Comparison of ENCODE assay signal across 1 cellular context in genomic region chr11:65292866-65293265, GRCh38.
TF ChIP-seq lines count a peak whose summit lies in the region.

No MANE protein-coding gene starts in this region.

TF ChIP-seq in GM12878, 131 proteins besides CTCF, POLR2A, EP300 and RAD21:
- no peak for TF ChIP-seq RBBP5 (conservative IDR thresholded peaks at IDR 0.05)
- TF ChIP-seq MYB (IDR thresholded peaks at IDR 0.05; ENCODE audit: borderline replicate concordance, low read depth, low read length): no peak
- TF ChIP-seq WRNIP1 (IDR thresholded peaks at IDR 0.05; ENCODE audit: borderline replicate concordance, low read depth, low read length): no peak
